In the genomic region with DNA sequence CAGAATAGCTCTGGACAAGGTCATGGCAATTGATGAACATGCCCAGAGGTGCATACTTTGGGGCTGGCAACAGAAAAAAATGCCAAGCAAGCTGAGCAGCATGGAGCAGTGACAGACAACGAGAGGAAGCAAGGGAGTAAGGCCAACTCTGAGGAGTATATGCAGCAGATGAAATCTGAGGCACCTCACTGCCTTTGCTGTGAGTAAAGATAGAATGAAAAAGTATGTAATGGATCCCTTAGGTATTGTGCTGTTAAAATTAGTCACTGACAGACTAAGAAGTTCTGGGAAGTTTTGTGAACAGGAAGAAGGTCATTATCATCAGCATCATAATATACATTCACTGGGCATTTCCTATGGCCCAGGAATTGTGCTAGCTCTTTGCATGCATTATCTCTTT, we compare ENCODE assay signal across 1 cellular context.
TF ChIP-seq lines count a peak whose summit lies in the region.

No MANE protein-coding gene starts in this region.

TF ChIP-seq in H1, 55 proteins besides CTCF, POLR2A, EP300 and RAD21 (continued from another document):
- TF ChIP-seq, protein P1, sequence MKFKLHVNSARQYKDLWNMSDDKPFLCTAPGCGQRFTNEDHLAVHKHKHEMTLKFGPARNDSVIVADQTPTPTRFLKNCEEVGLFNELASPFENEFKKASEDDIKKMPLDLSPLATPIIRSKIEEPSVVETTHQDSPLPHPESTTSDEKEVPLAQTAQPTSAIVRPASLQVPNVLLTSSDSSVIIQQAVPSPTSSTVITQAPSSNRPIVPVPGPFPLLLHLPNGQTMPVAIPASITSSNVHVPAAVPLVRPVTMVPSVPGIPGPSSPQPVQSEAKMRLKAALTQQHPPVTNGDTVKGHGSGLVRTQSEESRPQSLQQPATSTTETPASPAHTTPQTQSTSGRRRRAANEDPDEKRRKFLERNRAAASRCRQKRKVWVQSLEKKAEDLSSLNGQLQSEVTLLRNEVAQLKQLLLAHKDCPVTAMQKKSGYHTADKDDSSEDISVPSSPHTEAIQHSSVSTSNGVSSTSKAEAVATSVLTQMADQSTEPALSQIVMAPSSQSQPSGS (IDR thresholded peaks at IDR 0.05; ENCODE audit: low read length): no peak
- TF ChIP-seq, protein P2, sequence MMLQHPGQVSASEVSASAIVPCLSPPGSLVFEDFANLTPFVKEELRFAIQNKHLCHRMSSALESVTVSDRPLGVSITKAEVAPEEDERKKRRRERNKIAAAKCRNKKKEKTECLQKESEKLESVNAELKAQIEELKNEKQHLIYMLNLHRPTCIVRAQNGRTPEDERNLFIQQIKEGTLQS (IDR thresholded peaks at IDR 0.05; ENCODE audit: insufficient read depth, low read depth, low read length): no peak
- no peak for TF ChIP-seq FOSL1 (IDR thresholded peaks at IDR 0.05; ENCODE audit: insufficient read depth, low read depth, low read length)
TF ChIP-seq in H1: peak in this region for 0.
